19 cellular contexts compared by ENCODE assay signal in genomic region chr11:76035020-76035419, GRCh38.
DNase-seq lines count a peak whose midpoint lies in the region; ATAC-seq, FAIRE-seq and TF ChIP-seq lines count a peak whose summit lies in the region.
"Had no signal": no experiment of that assay in that cellular context is flagged by ENCODE, and none has a peak within 500 bp of the region (broad histone marks: within the 10 kb centered on the region; RNA-seq: fewer than 3 reads in every experiment).

No MANE protein-coding gene starts in this region.

- H3K4me1 ChIP-seq in KMS-11 (ENCODE audit: low read depth, poor library complexity, severe bottlenecking): peaks cover 57% of the 10 kb centered on the region
- peaks cover 38% of the 10 kb centered on the region for H3K4me1 ChIP-seq in adipocyte (ENCODE audit: control insufficient read depth, insufficient read depth, low read length)
- peaks cover 0 to 4% (median 0%) of the 10 kb centered on the region in 4 experiments; a peak in 3 of 7 replicates for H3K4me1 ChIP-seq in H1 (replicated peaks in 1 of 4; ENCODE audit: control insufficient read depth in 3 of 4, insufficient read depth in 4 of 4, low read length in 3 of 4)
- no peaks in the 10 kb centered on the region for H3K4me1 ChIP-seq in psoas muscle

- H3K79me1 ChIP-seq in H1 (ENCODE audit: low read depth, low read length): no peaks in the 10 kb centered on the region

- H3K14ac ChIP-seq in H1 (ENCODE audit: insufficient read length): no peak overlapping the region

- DNase-seq in GM19239 (ENCODE audit: insufficient read length, low spot score): no peak
- peak; percentile 40 for DNase-seq in adipocyte (ENCODE audit: low read depth)
- no peak for DNase-seq in H1 (ENCODE audit: low read depth in 1 of 2, low spot score in 2 of 2)
- no peak for DNase-seq in psoas muscle
- DNase-seq in NOMO-1 treated with dmso at 0.1 percent for 144 hours (lab: John Stamatoyannopoulos, UW; ENCODE audit: unreplicated experiment): no peak
- DNase-seq: ACHN; BE2C; C1 segment of cervical spinal cord; CD4-positive, CD25-positive, alpha-beta regulatory T cell; DMS153; DMS79; GDM1; HCEC 1CT; Kasumi-1; KBM-7 had no signal

- no peak overlapping the region for H4K8ac ChIP-seq in H1 (ENCODE audit: extremely low read depth, insufficient read depth, low read length)

- TF ChIP-seq POLR2A in H1 (IDR thresholded peaks at IDR 0.05; ENCODE audit: control extremely low read depth in 1 of 2, low read depth in 2 of 2, low read length in 2 of 2): no peak

- no peak overlapping the region for H2BK5ac ChIP-seq in H1 (ENCODE audit: low read depth, low read length)

- intact Hi-C loops in psoas muscle (cut with DNase I): no loop called here

- H3K56ac ChIP-seq in H1 (replicated peaks; ENCODE audit: insufficient read length, low read depth, low read length): no peak overlapping the region

- H3K79me2 ChIP-seq in KMS-11 (ENCODE audit: insufficient read depth, low read depth) (no peaks in the 10 kb centered on the region), H1 (ENCODE audit: control insufficient read depth in 1 of 2, insufficient read depth in 2 of 2, low read length in 2 of 2) (no peaks in the 10 kb centered on the region)

- POLR2A ChIA-PET in H1 (lab: Charles Lee; ENCODE audit: partially characterized antibody): no interaction called here

- no peaks in the 10 kb centered on the region for H3K9me3 ChIP-seq in adipocyte (ENCODE audit: control insufficient read depth, low read length)
- H3K9me3 ChIP-seq in H1 (ENCODE audit: insufficient read depth in 2 of 2, low read depth in 1 of 2, low read length in 1 of 2): peaks cover 0 to 2% of the 10 kb centered on the region in 2 experiments; a peak in 1 of 4 replicates
- no peaks in the 10 kb centered on the region for H3K9me3 ChIP-seq in psoas muscle
- H3K9me3 ChIP-seq: BE2C had no signal

- H2BK12ac ChIP-seq in H1 (ENCODE audit: low read depth, low read length): no peak overlapping the region

- H4K91ac ChIP-seq in H1 (replicated peaks; ENCODE audit: insufficient read length, low read length): no peak overlapping the region

- CTCF ChIA-PET in H1 (lab: Charles Lee; ENCODE audit: partially characterized antibody): interaction anchor here (1.0 kb wide), 1 partner anchor 10 kb away, joined by 3 read pairs; no protein-coding TSS in a partner anchor

- H3K27ac ChIP-seq in KMS-11 (no peak overlapping the region), H1 (ENCODE audit: low read depth, low read length) (no peak overlapping the region), psoas muscle (no peak overlapping the region)

- H3K4me2 ChIP-seq in KMS-11 (peak overlapping the region; percentile 66), H1 (ENCODE audit: insufficient read depth in 1 of 2, low read depth in 2 of 2, low read length in 2 of 2) (no peak overlapping the region)

- no peak overlapping the region for H4K5ac ChIP-seq in H1 (ENCODE audit: insufficient read length, low read depth, low read length)

- no peak for ATAC-seq in HG02642 (IDR thresholded peaks at IDR 0.05; ENCODE audit: poor library complexity, unreplicated experiment)
- ATAC-seq in HG02970 (IDR thresholded peaks at IDR 0.05; ENCODE audit: low FRiP score, unreplicated experiment): no peak
- no peak for ATAC-seq in psoas muscle

- TF ChIP-seq CTCF in KMS-11 (conservative IDR thresholded peaks at IDR 0.05; ENCODE audit: low read depth, low read length): no peak
- TF ChIP-seq CTCF in H1 (IDR thresholded peaks at IDR 0.05; ENCODE audit: control extremely low read depth in 1 of 3, insufficient read depth in 1 of 3, low read depth in 1 of 3, low read length in 3 of 3): no peak
- TF ChIP-seq CTCF in psoas muscle (IDR thresholded peaks at IDR 0.05): no peak

- H3K36me3 ChIP-seq in KMS-11 (ENCODE audit: insufficient read depth): no peaks in the 10 kb centered on the region
- H3K36me3 ChIP-seq in adipocyte (ENCODE audit: control insufficient read depth, insufficient read depth, low read length, severe bottlenecking): no peaks in the 10 kb centered on the region
- H3K36me3 ChIP-seq in H1 (ENCODE audit: control insufficient read depth in 2 of 4, insufficient read depth in 4 of 4, low read length in 3 of 4): no peaks in the 10 kb centered on the region; a peak in 1 of 8 replicates
- no peaks in the 10 kb centered on the region for H3K36me3 ChIP-seq in psoas muscle (ENCODE audit: insufficient read depth in 1 of 2, low read depth in 1 of 2)
- H3K36me3 ChIP-seq: BE2C had no signal

- peak; percentile 28 for FAIRE-seq in GM19239 (lab: Jason Lieb, UNC)
- FAIRE-seq in H1 (lab: Jason Lieb, UNC): no peak
- FAIRE-seq: H54 had no signal

- H3K9ac ChIP-seq in KMS-11 (no peak overlapping the region), adipocyte (ENCODE audit: low read length) (no peak overlapping the region), H1 (replicated peaks in 1 of 4; ENCODE audit: extremely low read depth in 1 of 4, low read depth in 3 of 4, low read length in 3 of 4) (no peak overlapping the region)

- no peak overlapping the region for H3K23ac ChIP-seq in H1 (ENCODE audit: insufficient read length)

- TF ChIP-seq EP300 in H1 (IDR thresholded peaks at IDR 0.05; ENCODE audit: borderline replicate concordance in 1 of 2, low read depth in 2 of 2, low read length in 2 of 2): no peak

- H2AFZ ChIP-seq in KMS-11 (ENCODE audit: low read depth) (no peak overlapping the region), H1 (ENCODE audit: low read length) (no peak overlapping the region)

- TF ChIP-seq RAD21 in H1 (IDR thresholded peaks at IDR 0.05 in 1 of 2, conservative IDR thresholded peaks at IDR 0.05 in 1 of 2; ENCODE audit: low read depth in 2 of 2, low read length in 2 of 2): no peak

- H2AK5ac ChIP-seq in H1 (ENCODE audit: low read depth, low read length): no peak overlapping the region

- H4K20me1 ChIP-seq in KMS-11 (ENCODE audit: insufficient read depth): no peaks in the 10 kb centered on the region
- no peaks in the 10 kb centered on the region for H4K20me1 ChIP-seq in H1 (replicated peaks in 1 of 2; ENCODE audit: control insufficient read depth in 1 of 2, insufficient read depth in 2 of 2, low read length in 2 of 2)

- WGBS in H1 (ENCODE audit: extremely low coverage in 1 of 2, insufficient coverage in 1 of 2, insufficient read length in 1 of 2, insufficient replicate concordance in 2 of 2, low coverage in 1 of 2, low lambda C conversion rate in 2 of 2, missing lambda C conversion rate in 1 of 2), 2 experiments: 87% methylated on average over 2 of the region's 2 CpGs; no CpG with 5 or more reads in 1 of the 2 experiments
- 97 to 98% (median 98%) methylated on average over 2 of the region's 2 CpGs for WGBS in psoas muscle, 3 donors

- H3K23me2 ChIP-seq in H1 (ENCODE audit: low read depth, low read length): no peaks in the 10 kb centered on the region

- no peak overlapping the region for H3K4ac ChIP-seq in H1 (replicated peaks; ENCODE audit: insufficient read length, low read depth, low read length)

- no peak overlapping the region for H2BK20ac ChIP-seq in H1 (ENCODE audit: low read length)

- H3K27me3 ChIP-seq in KMS-11 (ENCODE audit: insufficient read depth, low read depth) (no peaks in the 10 kb centered on the region), adipocyte (replicated peaks; ENCODE audit: control insufficient read depth, insufficient read depth, low read length) (no peaks in the 10 kb centered on the region), H1 (replicated peaks in 1 of 4; ENCODE audit: control insufficient read depth in 3 of 4, extremely low read depth in 1 of 4, insufficient read depth in 3 of 4, low read length in 3 of 4) (no peaks in the 10 kb centered on the region), psoas muscle (ENCODE audit: insufficient read depth in 3 of 3, low read length in 2 of 3) (no peaks in the 10 kb centered on the region)
- H3K27me3 ChIP-seq: BE2C had no signal

- H2BK15ac ChIP-seq in H1 (ENCODE audit: low read length): no peak overlapping the region

- H3K4me3 ChIP-seq in KMS-11 (IDR thresholded peaks at IDR 0.05; ENCODE audit: insufficient read depth, low read depth, low read length): no peak overlapping the region
- no peak overlapping the region for H3K4me3 ChIP-seq in adipocyte (ENCODE audit: low read length)
- H3K4me3 ChIP-seq in H1 (ENCODE audit: extremely low read depth in 1 of 4, insufficient read depth in 2 of 4, low read depth in 3 of 4, low read length in 4 of 4): no peak overlapping the region
- no peak overlapping the region for H3K4me3 ChIP-seq in psoas muscle

- no peak overlapping the region for H2BK120ac ChIP-seq in H1 (replicated peaks; ENCODE audit: low read depth, low read length)

- no peak overlapping the region for H3K18ac ChIP-seq in H1 (ENCODE audit: extremely low read depth, low read length)

TF ChIP-seq in H1, 55 proteins besides CTCF, POLR2A, EP300 and RAD21:
- no peak for TF ChIP-seq USF2 (IDR thresholded peaks at IDR 0.05; ENCODE audit: low read length)
- TF ChIP-seq RXRA (IDR thresholded peaks at IDR 0.05; ENCODE audit: insufficient read depth, low read depth, low read length): no peak
- no peak for TF ChIP-seq ZNF274 (IDR thresholded peaks at IDR 0.05; ENCODE audit: borderline replicate concordance, extremely low read depth, low read length)
- peak; percentile 66; the same call in 1 of the 2 replicates for TF ChIP-seq MAFK (IDR thresholded peaks at IDR 0.05; ENCODE audit: low read depth, low read length)
- TF ChIP-seq SAP30 (IDR thresholded peaks at IDR 0.05; ENCODE audit: insufficient read depth, insufficient replicate concordance, low read length): no peak
- no peak for TF ChIP-seq CBX8 (IDR thresholded peaks at IDR 0.05; ENCODE audit: borderline replicate concordance, low read depth, low read length)
- no peak for TF ChIP-seq BRCA1 (IDR thresholded peaks at IDR 0.05; ENCODE audit: low read depth, low read length)
- no peak for TF ChIP-seq POU5F1 (IDR thresholded peaks at IDR 0.05; ENCODE audit: low read depth, low read length)
- no peak for TF ChIP-seq CEBPB (IDR thresholded peaks at IDR 0.05; ENCODE audit: low read depth, low read length)
- TF ChIP-seq SUZ12 (IDR thresholded peaks at IDR 0.05; ENCODE audit: low read length): no peak
- TF ChIP-seq NRF1 (IDR thresholded peaks at IDR 0.05; ENCODE audit: low read depth, low read length): no peak
- TF ChIP-seq BACH1 (IDR thresholded peaks at IDR 0.05; ENCODE audit: low read length): peak; percentile 85
TF ChIP-seq in H1: peak in this region for 2.
